In the genomic region with DNA sequence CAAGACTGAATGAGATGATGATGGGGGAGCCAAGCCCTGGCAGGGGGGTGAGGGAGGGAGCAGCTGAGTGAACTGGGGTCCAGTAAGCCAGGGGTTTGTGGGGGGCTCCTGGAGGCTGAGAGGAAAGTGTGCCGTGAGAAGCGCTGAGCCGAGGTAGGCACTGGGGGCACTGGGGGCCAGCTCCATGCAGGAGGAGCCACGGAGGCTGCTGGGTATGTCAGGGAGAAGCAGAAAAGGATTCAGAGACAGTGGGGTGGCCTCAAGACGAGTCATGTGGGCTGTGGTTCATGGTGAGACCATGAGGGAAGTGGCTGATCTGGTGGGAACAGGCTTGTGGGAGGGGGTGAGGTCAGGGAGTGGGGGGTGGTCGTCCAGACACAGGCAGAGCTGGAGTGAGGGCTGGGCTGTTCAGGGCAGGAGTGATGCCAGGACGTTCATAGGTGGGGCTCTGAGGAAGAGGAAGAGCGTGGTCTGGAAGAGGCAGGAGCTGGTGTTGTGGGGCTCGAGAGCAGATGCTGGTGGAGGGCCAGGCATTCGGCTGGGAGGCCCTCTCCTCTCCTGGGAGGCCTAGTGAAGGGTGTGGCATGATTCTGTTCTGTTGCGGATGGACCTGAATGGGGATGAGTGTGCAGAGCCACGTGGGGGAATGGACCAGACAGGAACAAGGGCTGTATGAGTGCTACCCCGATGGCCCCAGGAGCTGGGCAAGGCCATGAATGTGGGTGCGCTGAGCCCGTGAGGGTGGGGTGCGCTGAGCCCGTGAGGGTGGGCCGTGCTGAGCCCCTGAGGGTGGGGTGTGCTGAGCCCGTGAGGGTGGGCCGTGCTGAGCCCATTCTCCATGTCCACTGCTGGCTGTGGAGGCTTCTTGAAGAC, we compare ENCODE assay signal across 18 cellular contexts.
DNase-seq lines count a peak whose midpoint lies in the region; ATAC-seq and TF ChIP-seq lines count a peak whose summit lies in the region.
"Had no signal": no experiment of that assay in that cellular context is flagged by ENCODE, and none has a peak within 500 bp of the region (broad histone marks: within the 10 kb centered on the region; RNA-seq: fewer than 3 reads in every experiment).

No MANE protein-coding gene starts in this region.

- no peaks in the 10 kb centered on the region for H3K4me1 ChIP-seq in uterus
- H3K4me1 ChIP-seq in heart left ventricle: peaks cover 0 to 4% (median 0%) of the 10 kb centered on the region in 12 donors
- H3K4me1 ChIP-seq: pancreas, suprapubic skin had no signal

- H3K4me3 ChIP-seq in uterus (no peak overlapping the region), heart left ventricle (no peak overlapping the region)
- H3K4me3 ChIP-seq: pancreas, PC-9, suprapubic skin had no signal

- H3K27ac ChIP-seq in uterus (no peak overlapping the region), heart left ventricle (no peak overlapping the region)
- H3K27ac ChIP-seq: pancreas, PC-9, suprapubic skin had no signal

- CTCF ChIA-PET in WTC11 (lab: Charles Lee): interaction anchor here (1.1 kb wide), 1 partner anchor 18 kb away, joined by 3 read pairs; no protein-coding TSS in a partner anchor

- ATAC-seq in WTC11 (no peak), heart left ventricle (no peak)
- ATAC-seq: activated T-cell treated with anti-CD3 and anti-CD28 coated beads, Interleukin-2, amount 50 U/mL, for 72 hours had no signal

- peaks cover 0 to 1% (median 0%) of the 10 kb centered on the region in 3 donors for H3K27me3 Mint-ChIP-seq in CD14-positive monocyte (ENCODE audit: low read depth in 3 of 3)
- no peaks in the 10 kb centered on the region for H3K27me3 Mint-ChIP-seq in WTC11 (ENCODE audit: low read depth)
- no peaks in the 10 kb centered on the region for H3K27me3 Mint-ChIP-seq in nephron progenitor cell (ENCODE audit: low read depth, poor library complexity)

- peaks cover 0 to 16% (median 9%) of the 10 kb centered on the region in 7 donors for H3K9me3 Mint-ChIP-seq in CD14-positive monocyte
- H3K9me3 Mint-ChIP-seq in WTC11: no peaks in the 10 kb centered on the region
- H3K9me3 Mint-ChIP-seq in nephron progenitor cell: no peaks in the 10 kb centered on the region
- H3K9me3 Mint-ChIP-seq: activated T-cell treated with anti-CD3 and anti-CD28 coated beads, Interleukin-2, amount 50 U/mL, for 72 hours had no signal

- POLR2A ChIA-PET in WTC11 (lab: Charles Lee): no interaction called here

- H3K4me3 Mint-ChIP-seq in CD14-positive monocyte (no peak overlapping the region), WTC11 (no peak overlapping the region), nephron progenitor cell (no peak overlapping the region)
- H3K4me3 Mint-ChIP-seq: activated T-cell treated with anti-CD3 and anti-CD28 coated beads, Interleukin-2, amount 50 U/mL, for 72 hours had no signal

- H3K9me3 ChIP-seq in uterus: no peaks in the 10 kb centered on the region
- no peaks in the 10 kb centered on the region for H3K9me3 ChIP-seq in heart left ventricle
- H3K9me3 ChIP-seq: pancreas, suprapubic skin had no signal

- H3K4me1 Mint-ChIP-seq in CD14-positive monocyte: no peaks in the 10 kb centered on the region
- H3K4me1 Mint-ChIP-seq in WTC11: peaks cover 21% of the 10 kb centered on the region
- H3K4me1 Mint-ChIP-seq in nephron progenitor cell: peaks cover 45% of the 10 kb centered on the region

- H3K36me3 ChIP-seq in uterus (no peaks in the 10 kb centered on the region), heart left ventricle (peaks cover 0 to 69% (median 56%) of the 10 kb centered on the region in 9 donors)

- DNase-seq in AG08395 (ENCODE audit: low spot score) (peak; percentile 9), CD14-positive monocyte (ENCODE audit: low spot score) (no peak), WTC11 (ENCODE audit: low spot score) (no peak), nephron progenitor cell (no peak), HUDEP-2 (lab: John Stamatoyannopoulos, UW; ENCODE audit: unreplicated experiment in 76 of 76) (no peak), uterus (no peak), heart left ventricle (no peak)
- DNase-seq: activated CD4-positive, alpha-beta T cell treated with anti-CD3 and anti-CD28 coated beads for 48 hours; activated T-cell treated with anti-CD3 and anti-CD28 coated beads, Interleukin-2, amount 50 U/mL, for 72 hours; AML-193; caudate nucleus; effector CD8-positive, alpha-beta T cell; NCI-H1436; NCI-H2171; pancreas; PC-9; stimulated activated CD4-positive, alpha-beta T cell treated with anti-CD3 and anti-CD28 coated beads, Interleukin-4, amount 100 ng/mL, for 1 hour had no signal

- H3K27ac Mint-ChIP-seq in CD14-positive monocyte (peak overlapping the region in 4 of 7 donors; percentile 3 to 63 (median 44)), WTC11 (peak overlapping the region; percentile 78), nephron progenitor cell (peak overlapping the region; percentile 49)

- intact Hi-C loops in CD14-positive monocyte (cut with micrococcal nuclease) (no loop called here), uterus (cut with DNase I; ENCODE audit: low total_unique reads) (no loop called here), heart left ventricle (cut with DNase I) (no loop called here)

- no peaks in the 10 kb centered on the region for H3K27me3 ChIP-seq in uterus
- H3K27me3 ChIP-seq in heart left ventricle: no peaks in the 10 kb centered on the region
- H3K27me3 ChIP-seq: pancreas, suprapubic skin had no signal

- no peak for TF ChIP-seq POLR2A in uterus (IDR thresholded peaks at IDR 0.05)
- no peak for TF ChIP-seq POLR2A in heart left ventricle (IDR thresholded peaks at IDR 0.05)

- H3K36me3 Mint-ChIP-seq in CD14-positive monocyte (peaks cover 19 to 38% of the 10 kb centered on the region in 2 donors), WTC11 (peaks cover 18% of the 10 kb centered on the region), nephron progenitor cell (ENCODE audit: low read depth) (peaks cover 32% of the 10 kb centered on the region)

- 85 to 89% (median 87%) methylated on average over 19 to 20 of the region's 20 CpGs for WGBS in heart left ventricle, 4 donors

- no peak for TF ChIP-seq CTCF in CD14-positive monocyte (IDR thresholded peaks at IDR 0.05)
- no peak for TF ChIP-seq CTCF in WTC11 (IDR thresholded peaks at IDR 0.05)
- TF ChIP-seq CTCF in nephron progenitor cell (IDR thresholded peaks at IDR 0.05): no peak
- TF ChIP-seq CTCF in uterus (IDR thresholded peaks at IDR 0.05): no peak
- no peak for TF ChIP-seq CTCF in heart left ventricle (IDR thresholded peaks at IDR 0.05)

TF ChIP-seq in WTC11, 78 proteins besides CTCF, POLR2A, EP300 and RAD21:
- TF ChIP-seq ZNF219 (CRISPR knock-in tag; IDR thresholded peaks at IDR 0.05; ENCODE audit: borderline replicate concordance): no peak
- no peak for TF ChIP-seq TEAD1 (CRISPR knock-in tag; IDR thresholded peaks at IDR 0.05)
- no peak for TF ChIP-seq NFE2L1 (CRISPR knock-in tag; IDR thresholded peaks at IDR 0.05)
- no peak for TF ChIP-seq ZNF671 (CRISPR knock-in tag; IDR thresholded peaks at IDR 0.05)
- no peak for TF ChIP-seq TCF7 (CRISPR knock-in tag; IDR thresholded peaks at IDR 0.05; ENCODE audit: low read depth)
- no peak for TF ChIP-seq IRF2 (CRISPR knock-in tag; IDR thresholded peaks at IDR 0.05; ENCODE audit: borderline replicate concordance, low read depth)
- TF ChIP-seq, protein P1, sequence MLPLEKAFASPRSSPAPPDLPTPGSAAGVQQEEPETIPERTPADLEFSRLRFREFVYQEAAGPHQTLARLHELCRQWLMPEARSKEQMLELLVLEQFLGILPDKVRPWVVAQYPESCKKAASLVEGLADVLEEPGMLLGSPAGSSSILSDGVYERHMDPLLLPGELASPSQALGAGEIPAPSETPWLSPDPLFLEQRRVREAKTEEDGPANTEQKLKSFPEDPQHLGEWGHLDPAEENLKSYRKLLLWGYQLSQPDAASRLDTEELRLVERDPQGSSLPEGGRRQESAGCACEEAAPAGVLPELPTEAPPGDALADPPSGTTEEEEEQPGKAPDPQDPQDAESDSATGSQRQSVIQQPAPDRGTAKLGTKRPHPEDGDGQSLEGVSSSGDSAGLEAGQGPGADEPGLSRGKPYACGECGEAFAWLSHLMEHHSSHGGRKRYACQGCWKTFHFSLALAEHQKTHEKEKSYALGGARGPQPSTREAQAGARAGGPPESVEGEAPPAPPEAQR (CRISPR knock-in tag; IDR thresholded peaks at IDR 0.05): no peak
- TF ChIP-seq, protein P2, sequence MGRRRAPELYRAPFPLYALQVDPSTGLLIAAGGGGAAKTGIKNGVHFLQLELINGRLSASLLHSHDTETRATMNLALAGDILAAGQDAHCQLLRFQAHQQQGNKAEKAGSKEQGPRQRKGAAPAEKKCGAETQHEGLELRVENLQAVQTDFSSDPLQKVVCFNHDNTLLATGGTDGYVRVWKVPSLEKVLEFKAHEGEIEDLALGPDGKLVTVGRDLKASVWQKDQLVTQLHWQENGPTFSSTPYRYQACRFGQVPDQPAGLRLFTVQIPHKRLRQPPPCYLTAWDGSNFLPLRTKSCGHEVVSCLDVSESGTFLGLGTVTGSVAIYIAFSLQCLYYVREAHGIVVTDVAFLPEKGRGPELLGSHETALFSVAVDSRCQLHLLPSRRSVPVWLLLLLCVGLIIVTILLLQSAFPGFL (CRISPR knock-in tag; IDR thresholded peaks at IDR 0.05; ENCODE audit: borderline replicate concordance): no peak
